ENCODE assay signal across 1 cellular context in genomic region chr5:122908108-122908507, GRCh38.
TF ChIP-seq lines count a peak whose summit lies in the region.

No MANE protein-coding gene starts in this region.

TF ChIP-seq in H1, 55 proteins besides CTCF, POLR2A, EP300 and RAD21 (continued from another document):
- TF ChIP-seq CHD7 (IDR thresholded peaks at IDR 0.05; ENCODE audit: insufficient replicate concordance, low read length), result no peak
- no peak for TF ChIP-seq E2F6 (IDR thresholded peaks at IDR 0.05)
- TF ChIP-seq SAP30 (IDR thresholded peaks at IDR 0.05; ENCODE audit: insufficient read depth, insufficient replicate concordance, low read length), result no peak
- TF ChIP-seq GABPA (IDR thresholded peaks at IDR 0.05; ENCODE audit: borderline replicate concordance, insufficient read depth, low read length), result no peak
- TF ChIP-seq BACH1 (IDR thresholded peaks at IDR 0.05; ENCODE audit: low read length), result no peak
- TF ChIP-seq ASH2L (IDR thresholded peaks at IDR 0.05; ENCODE audit: low read length), result no peak
- no peak for TF ChIP-seq EGR1 (IDR thresholded peaks at IDR 0.05; ENCODE audit: borderline replicate concordance, low read depth, low read length)
- no peak for TF ChIP-seq RNF2 (IDR thresholded peaks at IDR 0.05; ENCODE audit: borderline replicate concordance, low read depth, low read length, missing control alignments, poor library complexity, severe bottlenecking)
- no peak for TF ChIP-seq SP2 (IDR thresholded peaks at IDR 0.05; ENCODE audit: low read length)
- TF ChIP-seq GTF2F1 (IDR thresholded peaks at IDR 0.05; ENCODE audit: borderline replicate concordance, low read depth, low read length), result no peak
- no peak for TF ChIP-seq USF2 (IDR thresholded peaks at IDR 0.05; ENCODE audit: low read length)
- TF ChIP-seq KDM1A (IDR thresholded peaks at IDR 0.05; ENCODE audit: borderline replicate concordance, low read length), result no peak
- no peak for TF ChIP-seq CHD2 (IDR thresholded peaks at IDR 0.05; ENCODE audit: low read length)
- TF ChIP-seq HDAC6 (IDR thresholded peaks at IDR 0.05; ENCODE audit: low read depth, low read length), result no peak
- TF ChIP-seq CEBPB (IDR thresholded peaks at IDR 0.05; ENCODE audit: low read depth, low read length), result no peak
- TF ChIP-seq MAFK (IDR thresholded peaks at IDR 0.05; ENCODE audit: low read depth, low read length), result no peak
- no peak for TF ChIP-seq TAF1 (IDR thresholded peaks at IDR 0.05; ENCODE audit: low read depth, low read length)
